1 cellular context compared by ENCODE assay signal in the genomic region with DNA sequence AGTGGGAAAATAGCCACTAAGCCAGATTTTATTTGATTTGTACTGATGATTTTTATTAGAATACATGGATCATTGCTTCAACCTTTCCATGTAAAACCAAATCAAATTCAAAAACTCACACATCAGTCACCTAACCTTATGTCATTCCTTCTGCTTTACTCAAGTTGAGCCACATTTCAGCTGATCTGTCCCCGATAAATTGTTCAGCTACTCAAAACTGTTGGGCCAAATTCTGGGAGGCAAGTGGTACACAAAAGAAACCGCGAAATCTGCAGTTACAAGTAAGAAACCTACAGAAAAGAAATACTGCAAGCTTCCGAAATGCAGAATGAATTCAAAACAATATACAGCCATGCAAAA.
TF ChIP-seq lines count a peak whose summit lies in the region.

No MANE protein-coding gene starts in this region.

TF ChIP-seq in HepG2, 621 proteins besides CTCF, POLR2A, EP300 and RAD21 (continued from another document):
- TF ChIP-seq, protein P1, sequence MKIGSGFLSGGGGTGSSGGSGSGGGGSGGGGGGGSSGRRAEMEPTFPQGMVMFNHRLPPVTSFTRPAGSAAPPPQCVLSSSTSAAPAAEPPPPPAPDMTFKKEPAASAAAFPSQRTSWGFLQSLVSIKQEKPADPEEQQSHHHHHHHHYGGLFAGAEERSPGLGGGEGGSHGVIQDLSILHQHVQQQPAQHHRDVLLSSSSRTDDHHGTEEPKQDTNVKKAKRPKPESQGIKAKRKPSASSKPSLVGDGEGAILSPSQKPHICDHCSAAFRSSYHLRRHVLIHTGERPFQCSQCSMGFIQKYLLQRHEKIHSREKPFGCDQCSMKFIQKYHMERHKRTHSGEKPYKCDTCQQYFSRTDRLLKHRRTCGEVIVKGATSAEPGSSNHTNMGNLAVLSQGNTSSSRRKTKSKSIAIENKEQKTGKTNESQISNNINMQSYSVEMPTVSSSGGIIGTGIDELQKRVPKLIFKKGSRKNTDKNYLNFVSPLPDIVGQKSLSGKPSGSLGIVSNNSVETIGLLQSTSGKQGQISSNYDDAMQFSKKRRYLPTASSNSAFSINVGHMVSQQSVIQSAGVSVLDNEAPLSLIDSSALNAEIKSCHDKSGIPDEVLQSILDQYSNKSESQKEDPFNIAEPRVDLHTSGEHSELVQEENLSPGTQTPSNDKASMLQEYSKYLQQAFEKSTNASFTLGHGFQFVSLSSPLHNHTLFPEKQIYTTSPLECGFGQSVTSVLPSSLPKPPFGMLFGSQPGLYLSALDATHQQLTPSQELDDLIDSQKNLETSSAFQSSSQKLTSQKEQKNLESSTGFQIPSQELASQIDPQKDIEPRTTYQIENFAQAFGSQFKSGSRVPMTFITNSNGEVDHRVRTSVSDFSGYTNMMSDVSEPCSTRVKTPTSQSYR (CRISPR knock-in tag; IDR thresholded peaks at IDR 0.05; ENCODE audit: borderline replicate concordance), result no peak
- TF ChIP-seq, protein P2, sequence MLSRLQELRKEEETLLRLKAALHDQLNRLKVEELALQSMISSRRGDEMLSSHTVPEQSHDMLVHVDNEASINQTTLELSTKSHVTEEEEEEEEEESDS (CRISPR knock-in tag; IDR thresholded peaks at IDR 0.05; ENCODE audit: borderline replicate concordance), result no peak
- TF ChIP-seq ZNF629 (CRISPR knock-in tag; conservative IDR thresholded peaks at IDR 0.05), result no peak
